28 cellular contexts compared by ENCODE assay signal in genomic region chr5:150675044-150675443, GRCh38. TPM values are rescaled to one million over a fixed set of nuclear protein-coding genes. Genes with fewer than 3 reads are reported as not detected.
DNase-seq lines count a peak whose midpoint lies in the region; ATAC-seq and TF ChIP-seq lines count a peak whose summit lies in the region.
"Had no signal": no experiment of that assay in that cellular context is flagged by ENCODE, and none has a peak within 500 bp of the region (broad histone marks: within the 10 kb centered on the region; RNA-seq: fewer than 3 reads in every experiment).

No MANE protein-coding gene starts in this region.

- H3K4ac ChIP-seq in mesenchymal stem cell (ENCODE audit: low read depth in 1 of 2, low read length in 2 of 2) = no peak overlapping the region

- WGBS in mesenchymal stem cell = 94% methylated on average over 5 of the region's 6 CpGs

- H3K9me3 ChIP-seq in left ventricle myocardium inferior (replicated peaks) (no peaks in the 10 kb centered on the region), SJSA1 (replicated peaks) (no peaks in the 10 kb centered on the region), mesenchymal stem cell (ENCODE audit: control insufficient read depth, low read length) (no peaks in the 10 kb centered on the region), vagina (no peaks in the 10 kb centered on the region)
- H3K9me3 ChIP-seq: colonic mucosa, right lobe of liver, suprapubic skin had no signal

- peaks cover 5% of the 10 kb centered on the region for H3K36me3 ChIP-seq in left ventricle myocardium inferior
- peaks cover 7% of the 10 kb centered on the region for H3K36me3 ChIP-seq in SJSA1
- H3K36me3 ChIP-seq in mesenchymal stem cell (ENCODE audit: control insufficient read depth in 1 of 2, insufficient read depth in 2 of 2, low read depth in 1 of 2, low read length in 2 of 2) = peaks cover 0 to 7% of the 10 kb centered on the region in 2 experiments
- no peaks in the 10 kb centered on the region for H3K36me3 ChIP-seq in vagina
- H3K36me3 ChIP-seq: colonic mucosa, neural progenitor cell, right lobe of liver, suprapubic skin had no signal

- H3K4me2 ChIP-seq in mesenchymal stem cell (ENCODE audit: low read length, poor library complexity, severe bottlenecking) = no peak overlapping the region
- H3K4me2 ChIP-seq: neural progenitor cell had no signal

- TF ChIP-seq POLR2A in vagina (IDR thresholded peaks at IDR 0.05) = no peak

- H2BK5ac ChIP-seq in mesenchymal stem cell (ENCODE audit: low read depth, low read length, poor library complexity, severe bottlenecking) = no peak overlapping the region

- H2BK15ac ChIP-seq in mesenchymal stem cell (ENCODE audit: low read depth, poor library complexity, severe bottlenecking) = no peak overlapping the region

- intact Hi-C loops in left ventricle myocardium inferior (cut with micrococcal nuclease) (no loop called here), left ventricle myocardium superior (cut with micrococcal nuclease) (no loop called here), vagina (cut with DNase I) (no loop called here)

- no peak overlapping the region for H2BK120ac ChIP-seq in mesenchymal stem cell (ENCODE audit: low read depth, low read length)

- H3K4me3 ChIP-seq in left ventricle myocardium inferior (no peak overlapping the region), SJSA1 (no peak overlapping the region), mesenchymal stem cell (ENCODE audit: insufficient read depth in 1 of 2, low read depth in 1 of 2, low read length in 2 of 2) (no peak overlapping the region), vagina (no peak overlapping the region)
- H3K4me3 ChIP-seq: colonic mucosa, neural progenitor cell, right lobe of liver, suprapubic skin had no signal

- peak overlapping the region; percentile 31 for H3K9ac ChIP-seq in mesenchymal stem cell (ENCODE audit: low read length)
- H3K9ac ChIP-seq: neural progenitor cell, parathyroid adenoma had no signal

- no peak overlapping the region for H4K91ac ChIP-seq in mesenchymal stem cell (ENCODE audit: low read length)

- ATAC-seq in left ventricle myocardium superior (no peak), HG03432 (IDR thresholded peaks at IDR 0.05; ENCODE audit: unreplicated experiment) (no peak), HG02970 (IDR thresholded peaks at IDR 0.05; ENCODE audit: low FRiP score, unreplicated experiment) (no peak)
- ATAC-seq: right lobe of liver; stimulated activated naive B cell treated with anti-CD40 and anti-IgM and Interleukin-4, amounts not matched to agents 10 μg/mL and 1 μg/mL and 100 μg/mL, for 72 hours had no signal

- H4K8ac ChIP-seq in mesenchymal stem cell (ENCODE audit: low read length) = no peak overlapping the region

- H3K27me3 ChIP-seq in left ventricle myocardium inferior (ENCODE audit: low read depth) (no peaks in the 10 kb centered on the region), SJSA1 (replicated peaks) (no peaks in the 10 kb centered on the region), mesenchymal stem cell (ENCODE audit: control insufficient read depth in 1 of 2, insufficient read depth in 1 of 2, low read length in 2 of 2) (peaks cover 0 to 6% of the 10 kb centered on the region in 2 experiments), vagina (no peaks in the 10 kb centered on the region)
- H3K27me3 ChIP-seq: right lobe of liver, suprapubic skin had no signal

- H2AK5ac ChIP-seq in mesenchymal stem cell (ENCODE audit: low read length, severe bottlenecking) = peak overlapping the region; percentile 83

- peaks cover 44% of the 10 kb centered on the region for H3K4me1 ChIP-seq in left ventricle myocardium inferior
- peaks cover 40% of the 10 kb centered on the region for H3K4me1 ChIP-seq in SJSA1 (replicated peaks)
- H3K4me1 ChIP-seq in mesenchymal stem cell (ENCODE audit: control insufficient read depth, insufficient read depth, low read depth, low read length) = peaks cover 29% of the 10 kb centered on the region
- peaks cover 32% of the 10 kb centered on the region for H3K4me1 ChIP-seq in vagina
- H3K4me1 ChIP-seq: colonic mucosa, parathyroid adenoma had no signal

- H2AFZ ChIP-seq in mesenchymal stem cell (ENCODE audit: low read depth, low read length) = no peak overlapping the region
- H2AFZ ChIP-seq: neural progenitor cell, parathyroid adenoma had no signal

- no peak for DNase-seq in left ventricle myocardium inferior
- DNase-seq in left ventricle myocardium superior = no peak
- no peak for DNase-seq in SJSA1 (ENCODE audit: low read depth in 1 of 2, low spot score in 2 of 2)
- DNase-seq in mesenchymal stem cell = no peak
- peak in 1 of 2 donors; percentile 44 for DNase-seq in vagina (ENCODE audit: extremely low spot score in 2 of 2)
- no peak for DNase-seq in NCI-H526 treated with DMSO at 0.1 percent for 48 hours (lab: John Stamatoyannopoulos, UW)
- DNase-seq: activated CD4-positive, alpha-beta T cell treated with anti-CD3 and anti-CD28 coated beads, Interleukin-2, amount 50 U/mL, for 1 hour; activated naive CD4-positive, alpha-beta T cell treated with anti-CD3 and anti-CD28 coated beads for 36 hours; colonic mucosa; COR-L47; DMS79; effector memory CD4-positive, alpha-beta T cell; erythroblast; GF-D8; kidney glomerular epithelial cell; NCI-H1436; NCI-H446; NCI-H82; right lobe of liver; stimulated activated naive B cell treated with anti-CD40 and anti-IgM and Interleukin-4, amounts not matched to agents 10 μg/mL and 1 μg/mL and 100 μg/mL, for 72 hours; T1000 had no signal

- peaks cover 2% of the 10 kb centered on the region for H3K79me1 ChIP-seq in mesenchymal stem cell (replicated peaks; ENCODE audit: low read length, poor library complexity, severe bottlenecking)

- no peak overlapping the region for H3K18ac ChIP-seq in mesenchymal stem cell (ENCODE audit: low read depth in 1 of 2, low read length in 2 of 2)

- no peak overlapping the region for H2BK12ac ChIP-seq in mesenchymal stem cell (ENCODE audit: low read length in 2 of 2)

- H3K27ac ChIP-seq in left ventricle myocardium inferior (replicated peaks) = peak overlapping the region; percentile 88
- H3K27ac ChIP-seq in SJSA1 = peak overlapping the region; percentile 77
- H3K27ac ChIP-seq in mesenchymal stem cell (ENCODE audit: low read length, poor library complexity, severe bottlenecking) = no peak overlapping the region
- H3K27ac ChIP-seq in vagina = peak overlapping the region; percentile 42
- H3K27ac ChIP-seq: colonic mucosa, neural progenitor cell, parathyroid adenoma, right lobe of liver had no signal

- H3K14ac ChIP-seq in mesenchymal stem cell (ENCODE audit: low read length in 2 of 2) = no peak overlapping the region

- no peak for TF ChIP-seq CTCF in left ventricle myocardium inferior (IDR thresholded peaks at IDR 0.05; ENCODE audit: borderline replicate concordance)
- no peak for TF ChIP-seq CTCF in vagina (IDR thresholded peaks at IDR 0.05)

- no peak overlapping the region for H3K23ac ChIP-seq in mesenchymal stem cell (ENCODE audit: low read length in 2 of 2)

RNA-seq across cellular contexts. Expression of gene MYOZ3, which starts 14.0 kb away (rescaled TPM):
- total RNA-seq in left ventricle myocardium inferior (6.2 TPM), left ventricle myocardium superior (3.2 TPM), vagina (not detected)
- total RNA-seq in SJSA1 (2014; rRNA removed; shearing (Covaris generic)) = 0.82 TPM in 1 of 2 replicates, not detected in the other
- polyA plus RNA-seq in mesenchymal stem cell (2013, experiment 1 of 2) = 1.6 TPM
- 1.8 TPM for polyA plus RNA-seq in mesenchymal stem cell (2013, experiment 2 of 2)
- total RNA-seq: bronchial epithelial cell, H4 had no signal

RNA-seq across cellular contexts. Expression of gene RBM22, which starts 25.8 kb away (rescaled TPM):
- 25.2 TPM for total RNA-seq in left ventricle myocardium inferior
- 28.9 TPM for total RNA-seq in left ventricle myocardium superior
- 47.0 and 74.8 TPM in 2 replicates for total RNA-seq in SJSA1 (2014; rRNA removed; shearing (Covaris generic))
- polyA plus RNA-seq in mesenchymal stem cell (2013, experiment 1 of 2) = 32.2 TPM
- polyA plus RNA-seq in mesenchymal stem cell (2013, experiment 2 of 2) = 31.6 TPM
- 30.2 TPM for total RNA-seq in vagina

RNA-seq across cellular contexts. Expression of gene SYNPO, which starts 34.6 kb away (rescaled TPM):
- total RNA-seq in left ventricle myocardium inferior = 715 TPM
- total RNA-seq in left ventricle myocardium superior = 675 TPM
- 3.7 and 6.5 TPM in 2 replicates for total RNA-seq in SJSA1 (2014; rRNA removed; shearing (Covaris generic))
- polyA plus RNA-seq in mesenchymal stem cell (2013, experiment 1 of 2) = 37.8 TPM
- polyA plus RNA-seq in mesenchymal stem cell (2013, experiment 2 of 2) = 39.1 TPM
- 16.7 TPM for total RNA-seq in vagina

Comparison
In these comparisons a context has a peak if more than half of its experiments do, and no peak if none do; other contexts are left out.
1. RNA of gene SYNPO, which starts 34.6 kb away (total RNA-seq): 715 TPM in left ventricle myocardium inferior (single experiment) and 675 TPM in left ventricle myocardium superior (single experiment); 16.7 TPM in vagina (single experiment) and 3.7 to 6.5 TPM in SJSA1; every median in the first group is over 10 times any median in the second.